24 cellular contexts compared by ENCODE assay signal in genomic region chr2:18550383-18550905, GRCh38. TPM values are rescaled to one million over a fixed set of nuclear protein-coding genes. Genes with fewer than 3 reads are reported as not detected.
DNase-seq lines count a peak whose midpoint lies in the region; ATAC-seq, FAIRE-seq and TF ChIP-seq lines count a peak whose summit lies in the region.
"Had no signal": no experiment of that assay in that cellular context is flagged by ENCODE, and none has a peak within 500 bp of the region (broad histone marks: within the 10 kb centered on the region; RNA-seq: fewer than 3 reads in every experiment).

No MANE protein-coding gene starts in this region.

- peak overlapping the region; percentile 47 for H3K9ac ChIP-seq in PC-3 (ENCODE audit: low read length)
- no peak overlapping the region for H3K9ac ChIP-seq in endothelial cell of umbilical vein (replicated peaks; ENCODE audit: extremely low read depth, insufficient read depth, low read length)

- POLR2A ChIA-PET in PC-3 (lab: Charles Lee; ENCODE audit: unreplicated experiment) (interaction anchor here (0.6 to 0.7 kb wide), 2 partner anchors 9 to 392 kb away, joined by 3 to 4 read pairs; no protein-coding TSS in a partner anchor), endothelial cell of umbilical vein (lab: Charles Lee) (no interaction called here)

- BruUV-seq in PC-3 (replicated peaks; lab: Mats Ljungman, UMichigan) (TSS peak; percentile 12), endothelial cell of umbilical vein (replicated peaks; lab: Mats Ljungman, UMichigan) (no TSS peak)

- dilution Hi-C loops in endothelial cell of umbilical vein (cut with MboI; ENCODE audit: extremely low pct_ligation_motif_present, low sequenced_read_pairs) = no loop called here

- H3K4me2 ChIP-seq in PC-3 (ENCODE audit: low read length) (peak overlapping the region; percentile 69), endothelial cell of umbilical vein (ENCODE audit: insufficient read depth, low read length) (no peak overlapping the region)
- H3K4me2 ChIP-seq: GM23338 had no signal

- no peak; the same call in 1 of the 2 replicates for ATAC-seq in PC-3
- peak; percentile 47 to 73 (median 64) for ATAC-seq in pancreas
- no peak for ATAC-seq in HG02571 (IDR thresholded peaks at IDR 0.05; ENCODE audit: unreplicated experiment)
- ATAC-seq: GM23338 had no signal

- H3K4me3 ChIP-seq in ACC112 (ENCODE audit: low read depth, low read length) = no peak overlapping the region
- peak overlapping the region; percentile 38; the same call in 1 of the 2 replicates for H3K4me3 ChIP-seq in PC-3 (ENCODE audit: low read length)
- no peak overlapping the region for H3K4me3 ChIP-seq in endothelial cell of umbilical vein (replicated peaks in 1 of 3; ENCODE audit: insufficient read depth in 1 of 3, low read depth in 1 of 3, low read length in 3 of 3)
- no peak overlapping the region for H3K4me3 ChIP-seq in pancreas
- H3K4me3 ChIP-seq: GM23338 had no signal

- no peak overlapping the region for H2AFZ ChIP-seq in ACC112 (ENCODE audit: low read length, unreplicated experiment)
- H2AFZ ChIP-seq in PC-3 (ENCODE audit: low read length) = 0 out of 2 replicates have a peak overlapping the region, but pooled peaks have one; percentile 3
- H2AFZ ChIP-seq in endothelial cell of umbilical vein (ENCODE audit: low read depth, low read length) = no peak overlapping the region
- H2AFZ ChIP-seq: GM23338 had no signal

- H3F3A ChIP-seq in PC-3 (ENCODE audit: low read length, unreplicated experiment) = peaks cover 18% of the 10 kb centered on the region

- no peak for DNase-seq in PC-3
- DNase-seq in endothelial cell of umbilical vein (ENCODE audit: low read depth, low spot score) = no peak
- DNase-seq in pancreas = no peak
- no peak for DNase-seq in cerebellar cortex (ENCODE audit: low spot score)
- DNase-seq in NCI-H446 (lab: John Stamatoyannopoulos, UW) = no peak
- DNase-seq: ACHN; BE2C; C1 segment of cervical spinal cord; CD4-positive, CD25-positive, alpha-beta regulatory T cell; CD8-positive, alpha-beta memory T cell; COR-L47; DMS 273 treated with DMSO at 0.1 percent for 48 hours; DND-41; EL; HCEC 1CT had no signal

- CTCF ChIA-PET in PC-3 (lab: Charles Lee) = no interaction called here
- CTCF ChIA-PET in endothelial cell of umbilical vein (lab: Charles Lee) = no interaction called here

- no peak for TF ChIP-seq POLR2A in endothelial cell of umbilical vein (IDR thresholded peaks at IDR 0.05; ENCODE audit: low read depth, low read length)

- H3K9me3 ChIP-seq in PC-3 (ENCODE audit: low read length) = no peaks in the 10 kb centered on the region
- H3K9me3 ChIP-seq in endothelial cell of umbilical vein (replicated peaks; ENCODE audit: control insufficient read depth, insufficient read depth, low read length) = no peaks in the 10 kb centered on the region
- no peaks in the 10 kb centered on the region for H3K9me3 ChIP-seq in pancreas
- H3K9me3 ChIP-seq: BE2C had no signal

- H4K20me1 ChIP-seq in PC-3 (ENCODE audit: low read length) (no peaks in the 10 kb centered on the region), endothelial cell of umbilical vein (replicated peaks; ENCODE audit: control insufficient read depth, extremely low read depth, insufficient read depth, low read length) (no peaks in the 10 kb centered on the region)

- intact Hi-C loops in PC-3 (cut with micrococcal nuclease) (no loop called here), endothelial cell of umbilical vein (cut with micrococcal nuclease) (no loop called here), pancreas (cut with DNase I) (no loop called here)

- H3K79me2 ChIP-seq in ACC112 (ENCODE audit: control insufficient read depth, insufficient read depth, low read length, unreplicated experiment) (peaks cover 10% of the 10 kb centered on the region), PC-3 (ENCODE audit: low read length) (peaks cover 20% of the 10 kb centered on the region; the same call in 1 of the 2 replicates), endothelial cell of umbilical vein (ENCODE audit: control insufficient read depth, insufficient read depth, low read length) (no peaks in the 10 kb centered on the region)

- FAIRE-seq in endothelial cell of umbilical vein (lab: Jason Lieb, UNC) (no peak), pancreas (lab: Jason Lieb, UNC) (no peak)
- FAIRE-seq: GM12891, H54 had no signal

- H3K36me3 ChIP-seq in ACC112 (ENCODE audit: insufficient read depth, low read length) (peaks cover 13% of the 10 kb centered on the region), PC-3 (ENCODE audit: low read depth, low read length) (peaks cover 10% of the 10 kb centered on the region; the same call in 1 of the 2 replicates), endothelial cell of umbilical vein (ENCODE audit: control insufficient read depth in 2 of 2, extremely low read depth in 1 of 2, insufficient read depth in 2 of 2, low read length in 2 of 2) (peaks cover 5 to 8% of the 10 kb centered on the region in 2 experiments), pancreas (peaks cover 0 to 9% (median 3%) of the 10 kb centered on the region in 3 donors)

- H3K9me2 ChIP-seq in PC-3 (replicated peaks; ENCODE audit: low read length) = no peaks in the 10 kb centered on the region

- H3K27ac ChIP-seq in ACC112 (ENCODE audit: low read depth, low read length) = peak overlapping the region; percentile 73; the same call in 1 of the 2 replicates
- peak overlapping the region; percentile 94 for H3K27ac ChIP-seq in PC-3 (ENCODE audit: low read length)
- no peak overlapping the region for H3K27ac ChIP-seq in endothelial cell of umbilical vein (ENCODE audit: insufficient read depth, low read depth, low read length)
- no peak overlapping the region for H3K27ac ChIP-seq in pancreas
- H3K27ac ChIP-seq: HL-60 had no signal

- no peaks in the 10 kb centered on the region for H3K27me3 ChIP-seq in ACC112 (ENCODE audit: insufficient read depth, low read length)
- no peaks in the 10 kb centered on the region for H3K27me3 ChIP-seq in PC-3 (ENCODE audit: low read length)
- no peaks in the 10 kb centered on the region for H3K27me3 ChIP-seq in endothelial cell of umbilical vein (ENCODE audit: control insufficient read depth in 2 of 2, insufficient read depth in 2 of 2, low read length in 2 of 2)
- no peaks in the 10 kb centered on the region for H3K27me3 ChIP-seq in pancreas
- H3K27me3 ChIP-seq: BE2C had no signal

- H3K9me1 ChIP-seq in endothelial cell of umbilical vein (replicated peaks; ENCODE audit: control insufficient read depth, extremely low read depth, insufficient read depth, low read length) = no peaks in the 10 kb centered on the region

- 35 to 50% methylated on average over 3 of the region's 3 CpGs for WGBS in pancreas, 2 donors

- no peak for TF ChIP-seq CTCF in PC-3 (conservative IDR thresholded peaks at IDR 0.05; ENCODE audit: low read depth, low read length)
- no peak for TF ChIP-seq CTCF in endothelial cell of umbilical vein (IDR thresholded peaks at IDR 0.05; ENCODE audit: extremely low read depth in 1 of 2, insufficient read depth in 1 of 2, low read depth in 1 of 2, low read length in 2 of 2)
- no peak for TF ChIP-seq CTCF in pancreas (IDR thresholded peaks at IDR 0.05)

- H3K4me1 ChIP-seq in ACC112 (ENCODE audit: control insufficient read depth, insufficient read depth, low read length, unreplicated experiment) = peaks cover 48% of the 10 kb centered on the region
- peaks cover 54% of the 10 kb centered on the region for H3K4me1 ChIP-seq in PC-3 (ENCODE audit: insufficient read depth, low read length)
- peaks cover 23% of the 10 kb centered on the region for H3K4me1 ChIP-seq in endothelial cell of umbilical vein (ENCODE audit: control insufficient read depth, extremely low read depth, insufficient read depth, low read length)
- peaks cover 9 to 24% (median 19%) of the 10 kb centered on the region in 3 donors for H3K4me1 ChIP-seq in pancreas
- H3K4me1 ChIP-seq: BE2C had no signal

TF ChIP-seq in endothelial cell of umbilical vein, 7 proteins besides CTCF, POLR2A, EP300 and RAD21:
- no peak for TF ChIP-seq EZH2 (IDR thresholded peaks at IDR 0.05; ENCODE audit: borderline replicate concordance, low read depth, low read length, severe bottlenecking)
- TF ChIP-seq GATA2 (IDR thresholded peaks at IDR 0.05; ENCODE audit: insufficient read depth, insufficient read length, low read depth, low read length) = peak; percentile 29
TF ChIP-seq in endothelial cell of umbilical vein: peak in this region for 1.

RNA-seq across cellular contexts. Expression of gene RDH14, which starts 10.0 kb away (rescaled TPM):
- 30.9 and 43.4 TPM in 2 replicates for total RNA-seq in PC-3 (2014; rRNA removed)
- 12.4 and 14.7 TPM in 2 replicates for total RNA-seq in endothelial cell of umbilical vein
- 8.8 TPM in 2 replicates for polyA plus RNA-seq in endothelial cell of umbilical vein
- 10.0 and 11.7 TPM in 2 replicates for polyA plus RNA-seq in endothelial cell of umbilical vein (2011; cell fraction: cytosol; rRNA removed)
- 5.1 and 6.1 TPM in 2 replicates for polyA plus RNA-seq in endothelial cell of umbilical vein (2011; cell fraction: nucleus; rRNA removed)
- polyA plus RNA-seq in endothelial cell of umbilical vein (2012) = 18.4 and 19.1 TPM in 2 replicates
- polyA minus RNA-seq in endothelial cell of umbilical vein = 6.2 and 7.0 TPM in 2 replicates
- polyA minus RNA-seq in endothelial cell of umbilical vein (2011; cell fraction: cytosol; rRNA and poly(A)+ RNA removed) = 8.8 TPM
- 2.9 and 4.4 TPM in 2 replicates for polyA minus RNA-seq in endothelial cell of umbilical vein (2011; cell fraction: nucleus; rRNA and poly(A)+ RNA removed)
- total RNA-seq in pancreas = 10 to 100 TPM in 2 of 6 donors, 1 to 10 TPM in 4; 8.0 to 13.5 (median 8.9) TPM
- 10 to 100 TPM in 1 of 2 donors, 1 to 10 TPM in 1; 8.2 to 13.6 TPM for polyA plus RNA-seq in pancreas

RNA-seq across cellular contexts. Expression of gene NT5C1B, which starts 38.9 kb away (rescaled TPM):
- total RNA-seq in PC-3 (2014; rRNA removed) (not detected in 2 replicates), endothelial cell of umbilical vein (not detected in 2 replicates), pancreas (not detected)
- polyA plus RNA-seq in endothelial cell of umbilical vein (not detected in 2 replicates), pancreas (under 1 TPM in 1 of 2 donors, not detected in 1; 0.05 TPM)
- polyA plus RNA-seq in endothelial cell of umbilical vein (2011; cell fraction: cytosol; rRNA removed) = not detected in 2 replicates
- not detected in 2 replicates for polyA plus RNA-seq in endothelial cell of umbilical vein (2011; cell fraction: nucleus; rRNA removed)
- polyA plus RNA-seq in endothelial cell of umbilical vein (2012) = 0.11 and 0.16 TPM in 2 replicates
- not detected in 2 replicates for polyA minus RNA-seq in endothelial cell of umbilical vein
- not detected for polyA minus RNA-seq in endothelial cell of umbilical vein (2011; cell fraction: cytosol; rRNA and poly(A)+ RNA removed)
- polyA minus RNA-seq in endothelial cell of umbilical vein (2011; cell fraction: nucleus; rRNA and poly(A)+ RNA removed) = not detected in 2 replicates
- total RNA-seq: A172; CD4-positive, CD25-positive, alpha-beta regulatory T cell; CD8-positive, alpha-beta memory T cell; G401; GM23338; HT1080 had no signal
- polyA plus RNA-seq: GM23338 had no signal

Comparison
In these comparisons a context has a peak if more than half of its experiments do, and no peak if none do; other contexts are left out.
1. H3K27ac ChIP-seq: peak in ACC112 (single experiment) and PC-3 (single experiment); none in endothelial cell of umbilical vein (single experiment) and pancreas (0 of 4).
2. ATAC-seq: peak in pancreas (4 of 4); none in PC-3 (single experiment) and HG02571 (single experiment).